In the genomic region with DNA sequence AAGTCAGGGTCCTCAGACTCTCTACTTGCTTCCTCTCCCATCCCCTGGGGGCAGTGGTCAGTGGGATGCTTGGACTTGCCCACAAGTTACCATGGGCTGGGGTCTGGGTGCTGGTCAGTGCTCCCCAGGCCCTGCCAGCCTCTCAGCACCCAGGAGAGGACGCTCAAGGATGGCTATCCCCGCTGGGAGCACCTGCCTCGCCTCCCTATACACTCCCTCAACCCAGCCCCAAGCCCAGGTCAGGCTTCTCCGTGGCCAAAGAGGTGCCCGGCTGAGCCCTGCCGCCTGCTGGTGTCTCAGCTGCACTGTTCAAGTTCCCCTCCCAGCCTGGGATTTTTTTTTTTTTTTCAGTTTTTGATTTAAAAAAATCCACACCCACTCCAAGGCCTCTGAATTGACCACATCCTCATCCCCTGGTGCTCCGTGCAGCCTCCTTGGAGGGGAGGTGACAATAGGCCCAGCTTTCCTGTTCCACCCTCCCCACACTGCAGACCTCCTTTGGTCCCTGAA, we compare ENCODE assay signal across 8 cellular contexts. TPM values are rescaled to one million over a fixed set of nuclear protein-coding genes. Genes with fewer than 3 reads are reported as not detected.
A peak's percentile ranks its signal among the peaks of the same experiment; 100 is the strongest.
DNase-seq lines count a peak whose midpoint lies in the region; ATAC-seq and TF ChIP-seq lines count a peak whose summit lies in the region.

No MANE protein-coding gene starts in this region.

- no peak overlapping the region for H2BK5ac ChIP-seq in mesenchymal stem cell (ENCODE audit: low read depth, low read length, poor library complexity, severe bottlenecking)

- peak; percentile 63 for DNase-seq in activated effector memory CD4-positive, alpha-beta T cell treated with anti-CD3 and anti-CD28 coated beads, Interleukin-2, amount 50 U/mL, for 16 hours
- DNase-seq in activated effector memory CD4-positive, alpha-beta T cell treated with Interleukin-2 at 50 U/mL for 16 hours: no peak
- DNase-seq in NCI-H69 (lab: John Stamatoyannopoulos, UW) (peak; percentile 26), body of pancreas (peak in 3 of 4 donors; percentile 26 to 40 (median 29)), mesenchymal stem cell (peak; percentile 59), midbrain (lab: John Stamatoyannopoulos, UW) (no peak), NCI-H2107 (lab: John Stamatoyannopoulos, UW) (no peak), kidney glomerular epithelial cell (lab: John Stamatoyannopoulos, UW) (no peak)

- TF ChIP-seq CTCF in body of pancreas (IDR thresholded peaks at IDR 0.05): peak in 5 of 7 experiments; percentile 9 to 41 (median 29)

- no peak overlapping the region for H2AFZ ChIP-seq in mesenchymal stem cell (ENCODE audit: low read depth, low read length)

- WGBS in body of pancreas, 2 donors: 15 to 32% methylated on average over 7 of the region's 7 CpGs
- WGBS in mesenchymal stem cell: 12% methylated on average over 7 of the region's 7 CpGs

- H3K18ac ChIP-seq in mesenchymal stem cell (ENCODE audit: low read depth in 1 of 2, low read length in 2 of 2): no peak overlapping the region

- no peak overlapping the region for H2AK5ac ChIP-seq in mesenchymal stem cell (ENCODE audit: low read length, severe bottlenecking)

- H3K4me3 ChIP-seq in body of pancreas (no peak overlapping the region), mesenchymal stem cell (ENCODE audit: insufficient read depth in 1 of 2, low read depth in 1 of 2, low read length in 2 of 2) (no peak overlapping the region)

- no peaks in the 10 kb centered on the region for H3K36me3 ChIP-seq in body of pancreas (replicated peaks in 1 of 2; ENCODE audit: insufficient read depth in 1 of 2, low read depth in 2 of 2)
- H3K36me3 ChIP-seq in mesenchymal stem cell (ENCODE audit: control insufficient read depth in 1 of 2, insufficient read depth in 2 of 2, low read depth in 1 of 2, low read length in 2 of 2): no peaks in the 10 kb centered on the region

- H4K91ac ChIP-seq in mesenchymal stem cell (ENCODE audit: low read length): no peak overlapping the region

- H3K23ac ChIP-seq in mesenchymal stem cell (ENCODE audit: low read length in 2 of 2): no peak overlapping the region

- H3K9ac ChIP-seq in mesenchymal stem cell (ENCODE audit: low read length): no peak overlapping the region

- H4K8ac ChIP-seq in mesenchymal stem cell (ENCODE audit: low read length): no peak overlapping the region

- H3K4me1 ChIP-seq in body of pancreas (peaks cover 11% of the 10 kb centered on the region), mesenchymal stem cell (ENCODE audit: control insufficient read depth, insufficient read depth, low read depth, low read length) (peaks cover 12% of the 10 kb centered on the region)

- H2BK120ac ChIP-seq in mesenchymal stem cell (ENCODE audit: low read depth, low read length): no peak overlapping the region

- H3K9me3 ChIP-seq in body of pancreas: no peaks in the 10 kb centered on the region
- H3K9me3 ChIP-seq in mesenchymal stem cell (ENCODE audit: control insufficient read depth, low read length): no peaks in the 10 kb centered on the region

- H2BK15ac ChIP-seq in mesenchymal stem cell (ENCODE audit: low read depth, poor library complexity, severe bottlenecking): no peak overlapping the region

- no peaks in the 10 kb centered on the region for H3K27me3 ChIP-seq in body of pancreas
- peaks cover 0 to 27% of the 10 kb centered on the region in 2 experiments for H3K27me3 ChIP-seq in mesenchymal stem cell (ENCODE audit: control insufficient read depth in 1 of 2, insufficient read depth in 1 of 2, low read length in 2 of 2)

- no peak overlapping the region for H3K4me2 ChIP-seq in mesenchymal stem cell (ENCODE audit: low read length, poor library complexity, severe bottlenecking)

- TF ChIP-seq POLR2A in body of pancreas (IDR thresholded peaks at IDR 0.05): no peak

- H3K4ac ChIP-seq in mesenchymal stem cell (ENCODE audit: low read depth in 1 of 2, low read length in 2 of 2): no peak overlapping the region

- H2BK12ac ChIP-seq in mesenchymal stem cell (ENCODE audit: low read length in 2 of 2): no peak overlapping the region

- H3K14ac ChIP-seq in mesenchymal stem cell (ENCODE audit: low read length in 2 of 2): no peak overlapping the region

- no peak overlapping the region for H3K27ac ChIP-seq in body of pancreas
- no peak overlapping the region for H3K27ac ChIP-seq in mesenchymal stem cell (ENCODE audit: low read length, poor library complexity, severe bottlenecking)

- no peak for ATAC-seq in body of pancreas

- no peaks in the 10 kb centered on the region for H3K79me1 ChIP-seq in mesenchymal stem cell (replicated peaks; ENCODE audit: low read length, poor library complexity, severe bottlenecking)

- intact Hi-C loops in body of pancreas (cut with DNase I): no loop called here

RNA-seq across cellular contexts. Expression of a gene that starts 10.8 kb away (rescaled TPM):
- total RNA-seq in body of pancreas: 1 to 10 TPM; 1.6 to 2.1 TPM
- 10.2 TPM for polyA plus RNA-seq in mesenchymal stem cell (2013, experiment 1 of 2)
- 9.7 TPM for polyA plus RNA-seq in mesenchymal stem cell (2013, experiment 2 of 2)

Comparison
In these comparisons a context has a peak if more than half of its experiments do, and no peak if none do; other contexts are left out.
1. DNase-seq: peak in activated effector memory CD4-positive, alpha-beta T cell treated with anti-CD3 and anti-CD28 coated beads, Interleukin-2, amount 50 U/mL, for 16 hours (single experiment), NCI-H69 (single experiment), body of pancreas (3 of 4) and mesenchymal stem cell (single experiment); none in activated effector memory CD4-positive, alpha-beta T cell treated with Interleukin-2 at 50 U/mL for 16 hours (single experiment), midbrain (single experiment), NCI-H2107 (single experiment) and kidney glomerular epithelial cell (single experiment).